18 cellular contexts compared by ENCODE assay signal in the genomic region with DNA sequence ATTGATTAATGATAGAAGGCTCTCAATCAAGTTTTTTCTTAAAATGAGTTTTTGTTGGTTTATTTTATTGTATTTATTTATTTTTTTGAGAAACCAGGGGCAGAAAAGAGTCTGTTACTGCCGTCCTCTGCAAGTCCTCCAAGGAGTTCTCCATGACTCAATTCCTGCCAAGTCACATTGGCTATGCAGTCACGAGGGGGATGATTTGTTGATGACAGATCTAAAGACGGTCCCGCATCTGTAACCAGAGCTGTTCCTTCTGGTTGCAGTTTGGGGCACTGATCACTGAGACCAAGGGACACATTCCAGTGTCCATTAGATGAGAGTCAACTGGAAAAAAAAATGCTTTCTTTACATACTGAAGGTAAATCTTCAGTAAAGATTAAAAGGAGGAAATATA. TPM values are rescaled to one million over a fixed set of nuclear protein-coding genes. Genes with fewer than 3 reads are reported as not detected.
A peak's percentile ranks its signal among the peaks of the same experiment; 100 is the strongest.
DNase-seq lines count a peak whose midpoint lies in the region; ATAC-seq, FAIRE-seq and TF ChIP-seq lines count a peak whose summit lies in the region.
"Had no signal": no experiment of that assay in that cellular context is flagged by ENCODE, and none has a peak within 500 bp of the region (broad histone marks: within the 10 kb centered on the region; RNA-seq: fewer than 3 reads in every experiment).

No MANE protein-coding gene starts in this region.

- no peak for TF ChIP-seq CTCF in bronchial epithelial cell (IDR thresholded peaks at IDR 0.05; ENCODE audit: insufficient read depth, low read length, severe bottlenecking)

- 71 to 86% (median 86%) methylated on average over 4 of the region's 4 CpGs for WGBS in small intestine, 3 donors

- H3K4me1 ChIP-seq in small intestine (ENCODE audit: control insufficient read depth in 2 of 2, insufficient read depth in 1 of 2, low read depth in 1 of 2, low read length in 1 of 2) = no peaks in the 10 kb centered on the region
- H3K4me1 ChIP-seq: HAP-1 had no signal

- DNase-seq in Daoy (ENCODE audit: low read depth) (peak; percentile 16), NCI-H69 (lab: John Stamatoyannopoulos, UW) (peak; percentile 25), bronchial epithelial cell (ENCODE audit: low read depth) (peak; percentile 26), myocyte (ENCODE audit: low read depth) (peak; percentile 6), cerebellum (ENCODE audit: low spot score) (no peak), small intestine (no peak)
- DNase-seq: Calu3; CD8-positive, alpha-beta T cell; DMS79 treated with DMSO at 0.1 percent for 48 hours; NCI-H1694; NCI-H510A; PC-3; SW 1271 had no signal

- H3K36me3 ChIP-seq in bronchial epithelial cell (ENCODE audit: control insufficient read depth, insufficient read depth, low read length) (no peaks in the 10 kb centered on the region), small intestine (ENCODE audit: control insufficient read depth in 2 of 2, insufficient read depth in 2 of 2, low read length in 2 of 2) (no peaks in the 10 kb centered on the region)
- H3K36me3 ChIP-seq: BLaER1 treated with 17β-estradiol and CSF1 and Interleukin-3, amounts not matched to agents 10 nM and 100 nM; HAP-1; SJSA1 had no signal

- FAIRE-seq in bronchial epithelial cell (lab: Jason Lieb, UNC) (no peak), small intestine (lab: Jason Lieb, UNC) (no peak)

- H3K4me3 ChIP-seq in bronchial epithelial cell (ENCODE audit: low read depth, low read length) (no peak overlapping the region), small intestine (ENCODE audit: low read depth in 1 of 2, low read length in 2 of 2) (no peak overlapping the region)
- H3K4me3 ChIP-seq: BLaER1 treated with 17β-estradiol and CSF1 and Interleukin-3, amounts not matched to agents 10 nM and 100 nM; HAP-1; SJSA1 had no signal

- no peaks in the 10 kb centered on the region for H3K9me3 ChIP-seq in small intestine (ENCODE audit: control insufficient read depth, low read depth)
- H3K9me3 ChIP-seq: BLaER1 treated with 17β-estradiol and CSF1 and Interleukin-3, amounts not matched to agents 10 nM and 100 nM; HAP-1; SJSA1 had no signal

- H3K27me3 ChIP-seq in bronchial epithelial cell (ENCODE audit: control insufficient read depth, insufficient read depth, low read length) (no peaks in the 10 kb centered on the region), small intestine (ENCODE audit: control insufficient read depth in 2 of 2, insufficient read depth in 2 of 2, low read length in 2 of 2) (peaks cover 0 to 2% of the 10 kb centered on the region in 2 donors)
- H3K27me3 ChIP-seq: BLaER1 treated with 17β-estradiol and CSF1 and Interleukin-3, amounts not matched to agents 10 nM and 100 nM had no signal

- no peak overlapping the region for H3K27ac ChIP-seq in small intestine (ENCODE audit: low read depth in 1 of 2, low read length in 1 of 2)
- H3K27ac ChIP-seq: BLaER1 treated with 17β-estradiol and CSF1 and Interleukin-3, amounts not matched to agents 10 nM and 100 nM; SJSA1 had no signal

- ATAC-seq in HG03457 (IDR thresholded peaks at IDR 0.05; ENCODE audit: unreplicated experiment) = no peak
- ATAC-seq: CD8-positive, alpha-beta T cell; PC-3 had no signal

RNA-seq across cellular contexts. Expression of gene TSHZ2, which starts 14.0 kb away (rescaled TPM):
- 0.57 and 1.3 TPM in 2 replicates for total RNA-seq in Daoy (2014; rRNA removed; shearing (Covaris generic))
- total RNA-seq in bronchial epithelial cell (1.6 and 1.8 TPM in 2 replicates), myocyte (0.27 TPM in 1 of 2 replicates, not detected in the other), cerebellum (7.1 TPM)
- not detected for polyA plus RNA-seq in myocyte (2012)
- polyA plus RNA-seq in small intestine = 1 to 10 TPM in 2 of 3 donors, under 1 TPM in 1; 0.67 to 4.4 (median 1.4) TPM
- total RNA-seq: Calu3, G401, PC-3, SJSA1 had no signal

Comparison
In these comparisons a context has a peak if more than half of its experiments do, and no peak if none do; other contexts are left out.
1. DNase-seq: peak in Daoy (single experiment), NCI-H69 (single experiment), bronchial epithelial cell (single experiment) and myocyte (single experiment); none in cerebellum (single experiment) and small intestine (single experiment).